42 cellular contexts compared by ENCODE assay signal in genomic region chr20:48170625-48171024, GRCh38.
"Had no signal": no experiment of that assay in that cellular context is flagged by ENCODE, and none has a peak within 500 bp of the region (broad histone marks: within the 10 kb centered on the region; RNA-seq: fewer than 3 reads in every experiment).

No MANE protein-coding gene starts in this region.

- H3K27me3 Mint-ChIP-seq: activated naive CD4-positive, alpha-beta T cell treated with anti-CD3 and anti-CD28 coated beads, Interleukin-2, amount 50 U/mL, for 24 hours had no signal

- H3K36me3 ChIP-seq: ascending aorta, cardiac muscle cell, colonic mucosa, MG63, Peyer's patch had no signal

- DNase-seq: activated B cell treated with CpG ODN at 0.5 μM for 24 hours; activated CD4-positive, alpha-beta memory T cell treated with anti-CD3 and anti-CD28 coated beads for 36 hours; activated CD4-positive, alpha-beta T cell treated with anti-CD3 and anti-CD28 coated beads for 4 hours; activated CD4-positive, alpha-beta T cell treated with anti-CD3 and anti-CD28 coated beads, Interleukin-2, amount 50 U/mL, for 1 hour; activated CD4-positive, CD25-positive, alpha-beta regulatory T cell treated with anti-CD3 and anti-CD28 coated beads, Interleukin-2, amount 50 U/mL, for 72 hours; activated CD8-positive, alpha-beta memory T cell treated with anti-CD3 and anti-CD28 coated beads, Interleukin-2, amount 10 ng/mL, durations not matched to agents 7 days and 5 days; activated gamma-delta T cell; activated naive CD4-positive, alpha-beta T cell treated with Interleukin-2 at 50 U/mL for 16 hours; activated naive CD8-positive, alpha-beta T cell treated with anti-CD3 and anti-CD28 coated beads, Interleukin-2, amount 10 ng/mL, durations not matched to agents 7 days and 5 days; activated T-cell treated with anti-CD3 and anti-CD28 coated beads, Interleukin-2, amount 50 U/mL, for 1 hour; activated T-cell treated with anti-CD3 and anti-CD28 coated beads, Interleukin-2, amount 50 U/mL, for 72 hours; amygdala; colonic mucosa; Kasumi-1; MG63; MV-4-11; NCI-H1092; NCI-H1417; NCI-H146; NCI-H187; NCI-H2029 treated with DMSO at 0.1 percent for 48 hours; NCI-H2171 treated with DMSO at 0.1 percent for 48 hours; NCI-H2227 treated with DMSO at 0.1 percent for 48 hours; NCI-H446; NCI-H510A treated with DMSO at 0.1 percent for 48 hours; NCI-H526 treated with DMSO at 0.1 percent for 48 hours; NCI-H774; PC-3; RPMI8226; SIG-M5; T-cell; T-helper 2 cell; T-helper 9 cell had no signal

- H3K4me3 ChIP-seq: ascending aorta, cardiac muscle cell, colonic mucosa, MG63, Peyer's patch had no signal

- ATAC-seq: activated CD8-positive, alpha-beta memory T cell treated with anti-CD3 and anti-CD28 coated beads, Interleukin-2, amount 10 ng/mL, durations not matched to agents 7 days and 5 days; activated T-cell treated with anti-CD3 and anti-CD28 coated beads, Interleukin-2, amount 50 U/mL, for 72 hours; activated T-helper 17 cell treated with anti-CD3 and anti-CD28 coated beads, Interleukin-2, amount 50 U/mL, for 72 hours; Right ventricle myocardium inferior; SK-N-SH treated with all-trans-retinoic acid at 6 μM for 48 hours; T-cell had no signal

- H3K4me1 ChIP-seq: ascending aorta, colonic mucosa, Peyer's patch had no signal

- H3K9me3 Mint-ChIP-seq: activated CD4-positive, alpha-beta memory T cell treated with anti-CD3 and anti-CD28 coated beads for 36 hours; activated naive CD4-positive, alpha-beta T cell treated with anti-CD3 and anti-CD28 coated beads, Interleukin-2, amount 50 U/mL, for 24 hours; activated naive CD8-positive, alpha-beta T cell treated with anti-CD3 and anti-CD28 coated beads, Interleukin-2, amount 10 ng/mL, durations not matched to agents 7 days and 5 days; activated T-cell treated with anti-CD3 and anti-CD28 coated beads, Interleukin-2, amount 50 U/mL, for 72 hours; activated T-helper 17 cell treated with anti-CD3 and anti-CD28 coated beads, Interleukin-2, amount 50 U/mL, for 72 hours; central memory CD8-positive, alpha-beta T cell had no signal

- H3K27ac ChIP-seq: ascending aorta, cardiac muscle cell, colonic mucosa, Peyer's patch, VCaP had no signal

- H3K27me3 ChIP-seq: ascending aorta, cardiac muscle cell, colonic mucosa, Peyer's patch had no signal

- H3K4me3 Mint-ChIP-seq: activated B cell treated with CpG ODN at 0.5 μM for 24 hours; activated CD4-positive, alpha-beta memory T cell treated with anti-CD3 and anti-CD28 coated beads for 36 hours; activated CD8-positive, alpha-beta memory T cell treated with anti-CD3 and anti-CD28 coated beads, Interleukin-2, amount 10 ng/mL, durations not matched to agents 7 days and 5 days; activated naive CD4-positive, alpha-beta T cell treated with anti-CD3 and anti-CD28 coated beads, Interleukin-2, amount 50 U/mL, for 24 hours; activated naive CD8-positive, alpha-beta T cell treated with anti-CD3 and anti-CD28 coated beads, Interleukin-2, amount 10 ng/mL, durations not matched to agents 7 days and 5 days; activated T-cell treated with anti-CD3 and anti-CD28 coated beads, Interleukin-2, amount 50 U/mL, for 72 hours; activated T-helper 17 cell treated with anti-CD3 and anti-CD28 coated beads, Interleukin-2, amount 50 U/mL, for 72 hours; central memory CD8-positive, alpha-beta T cell; T-cell had no signal

- H3K9me3 ChIP-seq: colonic mucosa had no signal

- H3K27ac Mint-ChIP-seq: activated B cell treated with CpG ODN at 0.5 μM for 24 hours; activated CD4-positive, alpha-beta memory T cell treated with anti-CD3 and anti-CD28 coated beads for 36 hours; activated CD8-positive, alpha-beta memory T cell treated with anti-CD3 and anti-CD28 coated beads, Interleukin-2, amount 10 ng/mL, durations not matched to agents 7 days and 5 days; activated naive CD4-positive, alpha-beta T cell treated with anti-CD3 and anti-CD28 coated beads, Interleukin-2, amount 50 U/mL, for 24 hours; activated naive CD8-positive, alpha-beta T cell treated with anti-CD3 and anti-CD28 coated beads, Interleukin-2, amount 10 ng/mL, durations not matched to agents 7 days and 5 days; activated T-cell treated with anti-CD3 and anti-CD28 coated beads, Interleukin-2, amount 50 U/mL, for 72 hours; activated T-helper 17 cell treated with anti-CD3 and anti-CD28 coated beads, Interleukin-2, amount 50 U/mL, for 72 hours; T-cell had no signal

- H3K36me3 Mint-ChIP-seq: activated CD4-positive, alpha-beta memory T cell treated with anti-CD3 and anti-CD28 coated beads for 36 hours; activated CD8-positive, alpha-beta memory T cell treated with anti-CD3 and anti-CD28 coated beads, Interleukin-2, amount 10 ng/mL, durations not matched to agents 7 days and 5 days; activated naive CD4-positive, alpha-beta T cell treated with anti-CD3 and anti-CD28 coated beads, Interleukin-2, amount 50 U/mL, for 24 hours; activated naive CD8-positive, alpha-beta T cell treated with anti-CD3 and anti-CD28 coated beads, Interleukin-2, amount 10 ng/mL, durations not matched to agents 7 days and 5 days; T-cell had no signal

- H3K4me1 Mint-ChIP-seq: activated B cell treated with CpG ODN at 0.5 μM for 24 hours; activated CD8-positive, alpha-beta memory T cell treated with anti-CD3 and anti-CD28 coated beads, Interleukin-2, amount 10 ng/mL, durations not matched to agents 7 days and 5 days; activated naive CD4-positive, alpha-beta T cell treated with anti-CD3 and anti-CD28 coated beads, Interleukin-2, amount 50 U/mL, for 24 hours; activated naive CD8-positive, alpha-beta T cell treated with anti-CD3 and anti-CD28 coated beads, Interleukin-2, amount 10 ng/mL, durations not matched to agents 7 days and 5 days; activated T-helper 17 cell treated with anti-CD3 and anti-CD28 coated beads, Interleukin-2, amount 50 U/mL, for 72 hours; central memory CD8-positive, alpha-beta T cell; T-cell had no signal
